ENCODE assay signal across 21 cellular contexts in genomic region chr1:5979536-5980313, GRCh38. TPM values are rescaled to one million over a fixed set of nuclear protein-coding genes. Genes with fewer than 3 reads are reported as not detected.
A peak's percentile ranks its signal among the peaks of the same experiment; 100 is the strongest.
DNase-seq lines count a peak whose midpoint lies in the region; ATAC-seq, FAIRE-seq and TF ChIP-seq lines count a peak whose summit lies in the region.
"Had no signal": no experiment of that assay in that cellular context is flagged by ENCODE, and none has a peak within 500 bp of the region (broad histone marks: within the 10 kb centered on the region; RNA-seq: fewer than 3 reads in every experiment).

No MANE protein-coding gene starts in this region.

- H3K27me3 Mint-ChIP-seq in activated CD8-positive, alpha-beta T cell treated with anti-CD3 and anti-CD28 coated beads, Interleukin-2, amount 10 ng/mL, durations not matched to agents 7 days and 5 days (ENCODE audit: low read depth) = no peaks in the 10 kb centered on the region
- H3K27me3 Mint-ChIP-seq in activated CD8-positive, alpha-beta T cell treated with anti-CD3 and anti-CD28 coated beads for 36 hours = no peaks in the 10 kb centered on the region
- no peaks in the 10 kb centered on the region for H3K27me3 Mint-ChIP-seq in WTC11 (ENCODE audit: low read depth)
- H3K27me3 Mint-ChIP-seq: activated CD4-positive, alpha-beta T cell treated with anti-CD3 and anti-CD28 coated beads, Interleukin-2, amount 10 ng/mL, durations not matched to agents 24 days and 14 days; stimulated activated naive CD8-positive, alpha-beta T cell treated with anti-CD3 and anti-CD28 coated beads, Interleukin-15, amount 100 ng/mL, for 72 hours had no signal

- no peak overlapping the region for H4K8ac ChIP-seq in trophoblast cell (ENCODE audit: low read depth, low read length)

- H3K4me1 Mint-ChIP-seq in activated CD8-positive, alpha-beta T cell treated with anti-CD3 and anti-CD28 coated beads, Interleukin-2, amount 10 ng/mL, durations not matched to agents 7 days and 5 days (ENCODE audit: low read depth) = peaks cover 17% of the 10 kb centered on the region
- peaks cover 3% of the 10 kb centered on the region for H3K4me1 Mint-ChIP-seq in activated CD8-positive, alpha-beta T cell treated with anti-CD3 and anti-CD28 coated beads for 36 hours (ENCODE audit: low read depth)
- peaks cover 15% of the 10 kb centered on the region for H3K4me1 Mint-ChIP-seq in WTC11
- peaks cover 22% of the 10 kb centered on the region for H3K4me1 Mint-ChIP-seq in stimulated activated effector memory CD8-positive, alpha-beta T cell treated with anti-CD3 and anti-CD28 coated beads, Interleukin-12 subunit alpha, Interleukin-12 subunit beta, amount 100 ng/mL, for 72 hours

- H4K12ac ChIP-seq in trophoblast cell (ENCODE audit: low read depth, low read length) = no peak overlapping the region

- no peaks in the 10 kb centered on the region for H3K79me2 ChIP-seq in trophoblast cell (ENCODE audit: control insufficient read depth, insufficient read depth, low read length, poor library complexity)

- no peak for TF ChIP-seq CTCF in activated CD8-positive, alpha-beta T cell treated with anti-CD3 and anti-CD28 coated beads for 36 hours (IDR thresholded peaks at IDR 0.05)
- TF ChIP-seq CTCF in WTC11 (IDR thresholded peaks at IDR 0.05) (no peak), kidney (IDR thresholded peaks at IDR 0.05; ENCODE audit: borderline replicate concordance, extremely low read depth, insufficient read depth) (no peak)

- H3K9ac ChIP-seq in kidney (ENCODE audit: low read length in 2 of 2) = no peak overlapping the region
- H3K9ac ChIP-seq in trophoblast cell (ENCODE audit: low read length) = no peak overlapping the region

- no peak overlapping the region for H3K14ac ChIP-seq in trophoblast cell (ENCODE audit: low read length)

- FAIRE-seq in kidney (lab: Jason Lieb, UNC) = no peak
- FAIRE-seq: small intestine, TTC549 had no signal

- no peak overlapping the region for H2BK5ac ChIP-seq in trophoblast cell (ENCODE audit: low read depth, low read length, poor library complexity)

- no peak for ATAC-seq in activated CD8-positive, alpha-beta T cell treated with anti-CD3 and anti-CD28 coated beads, Interleukin-2, amount 10 ng/mL, durations not matched to agents 7 days and 5 days
- ATAC-seq in activated CD8-positive, alpha-beta T cell treated with anti-CD3 and anti-CD28 coated beads for 36 hours = no peak
- peak; percentile 9; the same call in 1 of the 2 replicates for ATAC-seq in WTC11
- no peak for ATAC-seq in stimulated activated effector memory CD8-positive, alpha-beta T cell treated with anti-CD3 and anti-CD28 coated beads, Interleukin-12 subunit alpha, Interleukin-12 subunit beta, amount 100 ng/mL, for 72 hours
- ATAC-seq: stimulated activated naive CD8-positive, alpha-beta T cell treated with anti-CD3 and anti-CD28 coated beads, Interleukin-15, amount 100 ng/mL, for 72 hours had no signal

- H2BK12ac ChIP-seq in trophoblast cell (ENCODE audit: low read length) = no peak overlapping the region

- H2BK120ac ChIP-seq in trophoblast cell (ENCODE audit: insufficient read depth, low read length, poor library complexity) = no peak overlapping the region

- H3K18ac ChIP-seq in trophoblast cell (ENCODE audit: low read length) = no peak overlapping the region

- H3K36me3 ChIP-seq in kidney (ENCODE audit: control insufficient read depth in 1 of 2, insufficient read depth in 2 of 2, low read length in 2 of 2) (peaks cover under 1 to 7% of the 10 kb centered on the region in 2 donors), MG63 (peaks cover 11% of the 10 kb centered on the region), trophoblast cell (ENCODE audit: control insufficient read depth in 1 of 2, insufficient read depth in 2 of 2, low read length in 2 of 2) (no peaks in the 10 kb centered on the region)
- H3K36me3 ChIP-seq: transverse colon had no signal

- H3K4me1 ChIP-seq in kidney (ENCODE audit: control insufficient read depth in 1 of 2, insufficient read depth in 1 of 2, low read depth in 1 of 2, low read length in 2 of 2) = peaks cover 2 to 3% of the 10 kb centered on the region in 2 donors
- H3K4me1 ChIP-seq in trophoblast cell (ENCODE audit: control insufficient read depth in 1 of 2, insufficient read depth in 2 of 2, low read length in 2 of 2) = peaks cover 0 to 2% of the 10 kb centered on the region in 2 experiments
- H3K4me1 ChIP-seq: Caco-2 had no signal

- H3K9me3 Mint-ChIP-seq in activated CD8-positive, alpha-beta T cell treated with anti-CD3 and anti-CD28 coated beads, Interleukin-2, amount 10 ng/mL, durations not matched to agents 7 days and 5 days (ENCODE audit: insufficient read depth) = no peaks in the 10 kb centered on the region
- peaks cover 2% of the 10 kb centered on the region for H3K9me3 Mint-ChIP-seq in activated CD8-positive, alpha-beta T cell treated with anti-CD3 and anti-CD28 coated beads for 36 hours
- H3K9me3 Mint-ChIP-seq in WTC11 = 0 out of 2 replicates have a peak, but pooled peaks cover 3% of the 10 kb centered on the region
- no peaks in the 10 kb centered on the region for H3K9me3 Mint-ChIP-seq in stimulated activated effector memory CD8-positive, alpha-beta T cell treated with anti-CD3 and anti-CD28 coated beads, Interleukin-12 subunit alpha, Interleukin-12 subunit beta, amount 100 ng/mL, for 72 hours
- H3K9me3 Mint-ChIP-seq: activated CD4-positive, alpha-beta T cell treated with anti-CD3 and anti-CD28 coated beads, Interleukin-2, amount 10 ng/mL, durations not matched to agents 24 days and 14 days; stimulated activated naive CD8-positive, alpha-beta T cell treated with anti-CD3 and anti-CD28 coated beads, Interleukin-15, amount 100 ng/mL, for 72 hours had no signal

- POLR2A ChIA-PET in activated CD8-positive, alpha-beta T cell treated with anti-CD3 and anti-CD28 coated beads, Interleukin-2, amount 10 ng/mL, durations not matched to agents 7 days and 5 days (lab: Charles Lee) = no interaction called here
- POLR2A ChIA-PET in activated CD8-positive, alpha-beta T cell treated with anti-CD3 and anti-CD28 coated beads for 36 hours (lab: Charles Lee) = interaction anchor here (2.5 kb wide), 1 partner anchor 12 kb away, joined by 8 read pairs; no protein-coding TSS in a partner anchor
- POLR2A ChIA-PET in WTC11 (lab: Charles Lee) = interaction anchor here (0.7 to 2.1 kb wide), 2 partner anchors 13 to 24 kb away, joined by 3 to 9 read pairs; partner anchors contain the start of gene NPHP4

- no peaks in the 10 kb centered on the region for H3K79me1 ChIP-seq in trophoblast cell (ENCODE audit: low read length)

- H3K4me3 ChIP-seq in kidney (ENCODE audit: low read length in 2 of 2) (no peak overlapping the region), MG63 (no peak overlapping the region), trophoblast cell (ENCODE audit: low read depth, low read length) (no peak overlapping the region)
- H3K4me3 ChIP-seq: gastroesophageal sphincter, transverse colon had no signal

- no peak overlapping the region for H3K27ac ChIP-seq in kidney (ENCODE audit: low read depth in 2 of 2, low read length in 2 of 2)
- H3K27ac ChIP-seq in trophoblast cell (ENCODE audit: low read depth, low read length) = no peak overlapping the region
- H3K27ac ChIP-seq: gastroesophageal sphincter, transverse colon had no signal

- no CpG with 5 or more reads among the region's 16 CpGs for WGBS in trophoblast cell (ENCODE audit: extremely low coverage, insufficient coverage, insufficient read length)

- H3K27me3 ChIP-seq in MG63 (no peaks in the 10 kb centered on the region), trophoblast cell (ENCODE audit: insufficient read depth, low read length) (no peaks in the 10 kb centered on the region)
- H3K27me3 ChIP-seq: gastroesophageal sphincter, transverse colon had no signal

- no peak overlapping the region for H4K91ac ChIP-seq in trophoblast cell (ENCODE audit: low read depth, low read length)

- intact Hi-C loops in activated CD8-positive, alpha-beta T cell treated with anti-CD3 and anti-CD28 coated beads for 36 hours (cut with micrococcal nuclease) = no loop called here
- intact Hi-C loops in kidney (cut with DNase I) = no loop called here

- peaks cover 19% of the 10 kb centered on the region for H3K36me3 Mint-ChIP-seq in activated CD8-positive, alpha-beta T cell treated with anti-CD3 and anti-CD28 coated beads, Interleukin-2, amount 10 ng/mL, durations not matched to agents 7 days and 5 days (ENCODE audit: low read depth)
- H3K36me3 Mint-ChIP-seq in activated CD8-positive, alpha-beta T cell treated with anti-CD3 and anti-CD28 coated beads for 36 hours (ENCODE audit: low read depth) = peaks cover 9% of the 10 kb centered on the region
- H3K36me3 Mint-ChIP-seq in WTC11 = peaks cover 17% of the 10 kb centered on the region
- peaks cover 26% of the 10 kb centered on the region for H3K36me3 Mint-ChIP-seq in stimulated activated effector memory CD8-positive, alpha-beta T cell treated with anti-CD3 and anti-CD28 coated beads, Interleukin-12 subunit alpha, Interleukin-12 subunit beta, amount 100 ng/mL, for 72 hours

- no peak overlapping the region for H3K4ac ChIP-seq in trophoblast cell (ENCODE audit: low read depth, low read length)

- peak overlapping the region; percentile 34 for H3K27ac Mint-ChIP-seq in activated CD8-positive, alpha-beta T cell treated with anti-CD3 and anti-CD28 coated beads, Interleukin-2, amount 10 ng/mL, durations not matched to agents 7 days and 5 days
- H3K27ac Mint-ChIP-seq in activated CD8-positive, alpha-beta T cell treated with anti-CD3 and anti-CD28 coated beads for 36 hours = no peak overlapping the region
- peak overlapping the region; percentile 69 for H3K27ac Mint-ChIP-seq in WTC11
- H3K27ac Mint-ChIP-seq in stimulated activated effector memory CD8-positive, alpha-beta T cell treated with anti-CD3 and anti-CD28 coated beads, Interleukin-12 subunit alpha, Interleukin-12 subunit beta, amount 100 ng/mL, for 72 hours = peak overlapping the region; percentile 52
- H3K27ac Mint-ChIP-seq: activated CD4-positive, alpha-beta T cell treated with anti-CD3 and anti-CD28 coated beads, Interleukin-2, amount 10 ng/mL, durations not matched to agents 24 days and 14 days had no signal

- H3K9me3 ChIP-seq in kidney (ENCODE audit: control insufficient read depth in 1 of 2, low read length in 2 of 2) (no peaks in the 10 kb centered on the region), MG63 (no peaks in the 10 kb centered on the region), trophoblast cell (ENCODE audit: insufficient read depth, low read depth, low read length) (no peaks in the 10 kb centered on the region)
- H3K9me3 ChIP-seq: Caco-2, gastroesophageal sphincter, transverse colon had no signal

- H3K4me2 ChIP-seq in trophoblast cell (ENCODE audit: low read length) = no peak overlapping the region

- DNase-seq in activated CD8-positive, alpha-beta T cell treated with anti-CD3 and anti-CD28 coated beads, Interleukin-2, amount 10 ng/mL, durations not matched to agents 7 days and 5 days = no peak
- DNase-seq in activated CD8-positive, alpha-beta T cell treated with anti-CD3 and anti-CD28 coated beads for 36 hours = no peak
- DNase-seq in WTC11 (ENCODE audit: low spot score) = no peak
- DNase-seq in kidney = peak; percentile 58
- no peak for DNase-seq in stimulated activated effector memory CD8-positive, alpha-beta T cell treated with anti-CD3 and anti-CD28 coated beads, Interleukin-12 subunit alpha, Interleukin-12 subunit beta, amount 100 ng/mL, for 72 hours (ENCODE audit: low spot score in 2 of 2)
- no peak for DNase-seq in COLO829 (ENCODE audit: low spot score)
- DNase-seq in MG63 = no peak
- no peak for DNase-seq in trophoblast cell
- DNase-seq: 8988T; activated CD4-positive, alpha-beta T cell treated with anti-CD3 and anti-CD28 coated beads, Interleukin-2, amount 10 ng/mL, durations not matched to agents 24 days and 14 days; activated gamma-delta T cell; amniotic stem cell; NCI-H2107; small intestine; stimulated activated CD4-positive, alpha-beta T cell treated with anti-CD3 and anti-CD28 coated beads, Interleukin-4, amount 100 ng/mL, for 1 hour; stimulated activated naive CD8-positive, alpha-beta T cell treated with anti-CD3 and anti-CD28 coated beads, Interleukin-15, amount 100 ng/mL, for 72 hours; SW 1271; transverse colon had no signal

- CTCF ChIA-PET in activated CD8-positive, alpha-beta T cell treated with anti-CD3 and anti-CD28 coated beads, Interleukin-2, amount 10 ng/mL, durations not matched to agents 7 days and 5 days (lab: Charles Lee) = no interaction called here
- CTCF ChIA-PET in activated CD8-positive, alpha-beta T cell treated with anti-CD3 and anti-CD28 coated beads for 36 hours (lab: Charles Lee) = interaction anchor here (1.5 kb wide), 1 partner anchor 14 kb away, joined by 5 read pairs; no protein-coding TSS in a partner anchor
- CTCF ChIA-PET in WTC11 (lab: Charles Lee) = interaction anchor here (0.9 to 3.3 kb wide), 12 partner anchors 12 to 234 kb away, joined by 3 to 39 read pairs (median 5); partner anchors contain the start of gene NPHP4

- H3K23ac ChIP-seq in trophoblast cell (ENCODE audit: low read length) = no peak overlapping the region

- H2AK5ac ChIP-seq in trophoblast cell (ENCODE audit: low read length) = no peak overlapping the region

- H2AFZ ChIP-seq in trophoblast cell (ENCODE audit: insufficient read depth, low read length, poor library complexity) = no peak overlapping the region

- H3K4me3 Mint-ChIP-seq in activated CD8-positive, alpha-beta T cell treated with anti-CD3 and anti-CD28 coated beads, Interleukin-2, amount 10 ng/mL, durations not matched to agents 7 days and 5 days = no peak overlapping the region
- no peak overlapping the region for H3K4me3 Mint-ChIP-seq in activated CD8-positive, alpha-beta T cell treated with anti-CD3 and anti-CD28 coated beads for 36 hours
- H3K4me3 Mint-ChIP-seq in WTC11 = peak overlapping the region; percentile 57
- H3K4me3 Mint-ChIP-seq in stimulated activated effector memory CD8-positive, alpha-beta T cell treated with anti-CD3 and anti-CD28 coated beads, Interleukin-12 subunit alpha, Interleukin-12 subunit beta, amount 100 ng/mL, for 72 hours = no peak overlapping the region
- H3K4me3 Mint-ChIP-seq: activated CD4-positive, alpha-beta T cell treated with anti-CD3 and anti-CD28 coated beads, Interleukin-2, amount 10 ng/mL, durations not matched to agents 24 days and 14 days; stimulated activated naive CD8-positive, alpha-beta T cell treated with anti-CD3 and anti-CD28 coated beads, Interleukin-15, amount 100 ng/mL, for 72 hours had no signal

RNA-seq across cellular contexts. Expression of gene NPHP4, which starts 12.5 kb away (rescaled TPM):
- total RNA-seq in activated CD8-positive, alpha-beta T cell treated with anti-CD3 and anti-CD28 coated beads, Interleukin-2, amount 10 ng/mL, durations not matched to agents 7 days and 5 days = 10 to 100 TPM; 15.6 to 17.2 TPM
- total RNA-seq in activated CD8-positive, alpha-beta T cell treated with anti-CD3 and anti-CD28 coated beads for 36 hours = 10 to 100 TPM; 16.5 to 16.8 TPM
- total RNA-seq in WTC11 (2021) (10.6 to 16.8 TPM (median 12.0 TPM) in 3 replicates), kidney (16.1 TPM)
- 2.9 TPM for polyA plus RNA-seq in kidney (ENCODE audit: insufficient read depth, low read depth, low replicate concordance)
- 9.6 and 10.7 TPM in 2 replicates for total RNA-seq in MG63 (2014; rRNA removed; shearing (Covaris generic); ENCODE audit: low replicate concordance)
- 2.2 and 2.4 TPM in 2 replicates for polyA plus RNA-seq in trophoblast cell (2013)
